In the genomic region with DNA sequence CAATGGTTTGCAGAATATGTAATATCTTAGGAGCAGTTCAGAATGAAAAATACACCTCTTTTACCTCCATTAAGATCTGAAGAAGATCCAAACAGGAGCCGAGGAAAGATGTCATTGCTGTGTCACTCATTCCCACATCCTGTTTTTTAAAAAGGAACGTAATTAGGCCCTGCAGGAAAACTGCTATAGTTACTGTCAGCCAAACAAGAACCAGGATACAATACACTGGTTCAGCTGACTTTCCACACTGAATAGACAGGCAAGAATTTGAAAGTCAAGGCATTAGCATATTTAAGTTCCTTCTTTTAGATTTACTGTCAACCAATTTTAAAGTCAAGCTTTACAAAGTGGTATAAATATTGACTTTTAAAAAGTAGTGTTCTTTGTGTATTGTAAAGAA, we compare ENCODE assay signal across 29 cellular contexts.
DNase-seq lines count a peak whose midpoint lies in the region; ATAC-seq lines count a peak whose summit lies in the region.
"Had no signal": no experiment of that assay in that cellular context is flagged by ENCODE, and none has a peak within 500 bp of the region (broad histone marks: within the 10 kb centered on the region; RNA-seq: fewer than 3 reads in every experiment).

No MANE protein-coding gene starts in this region.

- H3K27ac Mint-ChIP-seq in T-helper 17 cell: peak overlapping the region; percentile 0
- no peak overlapping the region for H3K27ac Mint-ChIP-seq in activated CD8-positive, alpha-beta memory T cell treated with anti-CD3 and anti-CD28 coated beads, Interleukin-2, amount 10 ng/mL, durations not matched to agents 7 days and 5 days
- H3K27ac Mint-ChIP-seq: activated CD4-positive, alpha-beta T cell treated with anti-CD3 and anti-CD28 coated beads for 36 hours; dendritic cell treated with granulocyte-macrophage colony-stimulating factor and Interleukin-4, amounts not matched to agents 40 ng/mL and 50 ng/mL, for 4 days; H9; neural progenitor cell had no signal

- CTCF ChIA-PET in activated CD8-positive, alpha-beta memory T cell treated with anti-CD3 and anti-CD28 coated beads, Interleukin-2, amount 10 ng/mL, durations not matched to agents 7 days and 5 days (lab: Charles Lee): interaction anchor here (0.7 to 0.9 kb wide), 2 partner anchors 9 to 20 kb away, joined by 3 read pairs; no protein-coding TSS in a partner anchor

- no peak for ATAC-seq in T-helper 17 cell
- no peak for ATAC-seq in activated CD8-positive, alpha-beta memory T cell treated with anti-CD3 and anti-CD28 coated beads, Interleukin-2, amount 10 ng/mL, durations not matched to agents 7 days and 5 days
- ATAC-seq in GM21529 (IDR thresholded peaks at IDR 0.05; ENCODE audit: unreplicated experiment): no peak
- ATAC-seq: activated CD4-positive, alpha-beta T cell treated with anti-CD3 and anti-CD28 coated beads for 36 hours; Panc1 had no signal

- H3K4me1 Mint-ChIP-seq in T-helper 17 cell: peaks cover 10% of the 10 kb centered on the region
- peaks cover 23% of the 10 kb centered on the region for H3K4me1 Mint-ChIP-seq in activated CD8-positive, alpha-beta memory T cell treated with anti-CD3 and anti-CD28 coated beads, Interleukin-2, amount 10 ng/mL, durations not matched to agents 7 days and 5 days
- H3K4me1 Mint-ChIP-seq: neural progenitor cell had no signal

- peak; percentile 10 for DNase-seq in CD1c-positive myeloid dendritic cell (ENCODE audit: extremely low spot score)
- DNase-seq in COLO829 (ENCODE audit: low spot score): peak; percentile 51
- DNase-seq in T-helper 17 cell: no peak
- DNase-seq in foreskin melanocyte: peak; percentile 62
- no peak for DNase-seq in activated CD8-positive, alpha-beta memory T cell treated with anti-CD3 and anti-CD28 coated beads, Interleukin-2, amount 10 ng/mL, durations not matched to agents 7 days and 5 days
- DNase-seq in superior temporal gyrus (ENCODE audit: extremely low spot score): no peak
- DNase-seq: activated CD4-positive, alpha-beta T cell treated with anti-CD3 and anti-CD28 coated beads for 36 hours; activated CD8-positive, alpha-beta memory T cell treated with anti-CD3 and anti-CD28 coated beads for 24 hours; activated gamma-delta T cell; DMS153; H9; hippocampal formation; immature natural killer cell; left colon; mammary epithelial cell; NCI-H1092 treated with DMSO at 0.1 percent for 48 hours; NCI-H1930; NCI-H524 treated with DMSO at 0.1 percent for 48 hours; NK-92 treated with Interleukin-12 subunit alpha and Interleukin-12 subunit beta, amount 100 ng/mL, for 24 hours; SIG-M5; small intestine; stimulated activated naive CD4-positive, alpha-beta T cell treated with Interleukin-2 at 50 U/mL for 16 hours; T-helper 9 cell; testis had no signal

- no peaks in the 10 kb centered on the region for H3K9me3 ChIP-seq in T-helper 17 cell (ENCODE audit: control insufficient read depth, low read length, poor library complexity, severe bottlenecking)
- H3K9me3 ChIP-seq: testis had no signal

- no peaks in the 10 kb centered on the region for H3K9me3 Mint-ChIP-seq in activated CD8-positive, alpha-beta memory T cell treated with anti-CD3 and anti-CD28 coated beads, Interleukin-2, amount 10 ng/mL, durations not matched to agents 7 days and 5 days (ENCODE audit: low read depth)
- H3K9me3 Mint-ChIP-seq: central memory CD8-positive, alpha-beta T cell; dendritic cell treated with granulocyte-macrophage colony-stimulating factor and Interleukin-4, amounts not matched to agents 40 ng/mL and 50 ng/mL, for 4 days; H9; immature natural killer cell; neural progenitor cell had no signal

- no peak overlapping the region for H3K4me3 Mint-ChIP-seq in T-helper 17 cell
- no peak overlapping the region for H3K4me3 Mint-ChIP-seq in activated CD8-positive, alpha-beta memory T cell treated with anti-CD3 and anti-CD28 coated beads, Interleukin-2, amount 10 ng/mL, durations not matched to agents 7 days and 5 days
- H3K4me3 Mint-ChIP-seq: activated CD4-positive, alpha-beta T cell treated with anti-CD3 and anti-CD28 coated beads for 36 hours; central memory CD8-positive, alpha-beta T cell; dendritic cell treated with granulocyte-macrophage colony-stimulating factor and Interleukin-4, amounts not matched to agents 40 ng/mL and 50 ng/mL, for 4 days; H9; immature natural killer cell; neural progenitor cell had no signal

- H3K27me3 Mint-ChIP-seq in T-helper 17 cell: no peaks in the 10 kb centered on the region
- no peaks in the 10 kb centered on the region for H3K27me3 Mint-ChIP-seq in activated CD8-positive, alpha-beta memory T cell treated with anti-CD3 and anti-CD28 coated beads, Interleukin-2, amount 10 ng/mL, durations not matched to agents 7 days and 5 days
- H3K27me3 Mint-ChIP-seq: activated CD4-positive, alpha-beta T cell treated with anti-CD3 and anti-CD28 coated beads for 36 hours; central memory CD8-positive, alpha-beta T cell; dendritic cell treated with granulocyte-macrophage colony-stimulating factor and Interleukin-4, amounts not matched to agents 40 ng/mL and 50 ng/mL, for 4 days had no signal

- H3K36me3 Mint-ChIP-seq in T-helper 17 cell (ENCODE audit: low read depth): peaks cover 4% of the 10 kb centered on the region
- H3K36me3 Mint-ChIP-seq in activated CD8-positive, alpha-beta memory T cell treated with anti-CD3 and anti-CD28 coated beads, Interleukin-2, amount 10 ng/mL, durations not matched to agents 7 days and 5 days: peaks cover 54% of the 10 kb centered on the region

Comparison
In these comparisons a context has a peak if more than half of its experiments do, and no peak if none do; other contexts are left out.
1. DNase-seq: peak in CD1c-positive myeloid dendritic cell (single experiment), COLO829 (single experiment) and foreskin melanocyte (single experiment); none in T-helper 17 cell (0 of 3), activated CD8-positive, alpha-beta memory T cell treated with anti-CD3 and anti-CD28 coated beads, Interleukin-2, amount 10 ng/mL, durations not matched to agents 7 days and 5 days (single experiment) and superior temporal gyrus (single experiment).